In the genomic region with DNA sequence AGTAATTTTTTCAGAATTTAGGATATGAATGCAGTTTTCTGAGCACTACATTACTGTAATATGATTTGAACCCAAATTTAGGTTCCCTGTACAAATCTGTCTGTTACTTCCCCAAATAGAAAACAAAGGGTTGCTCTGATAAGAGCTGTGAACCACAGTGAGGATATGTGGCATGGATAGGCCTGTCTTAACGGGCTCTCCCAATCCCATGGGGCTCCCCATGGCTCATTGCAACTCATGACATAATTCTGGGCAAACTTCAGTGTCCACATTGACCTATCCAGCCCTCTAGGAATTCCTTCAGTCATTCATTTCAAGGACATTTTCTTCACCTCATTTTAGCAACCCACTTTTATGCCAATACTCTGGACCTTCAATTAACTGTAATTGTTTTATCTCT, we compare ENCODE assay signal across 20 cellular contexts.
"Had no signal": no experiment of that assay in that cellular context is flagged by ENCODE, and none has a peak within 500 bp of the region (broad histone marks: within the 10 kb centered on the region; RNA-seq: fewer than 3 reads in every experiment).

No MANE protein-coding gene starts in this region.

- H3K4me1 ChIP-seq: breast epithelium, sigmoid colon, testis, uterus had no signal

- H3K36me3 ChIP-seq: breast epithelium, gastrocnemius medialis, ovary, sigmoid colon, uterus had no signal

- H3K27me3 Mint-ChIP-seq: stimulated activated naive B cell treated with anti-CD40 and anti-IgM and Interleukin-4, amounts not matched to agents 10 μg/mL and 1 μg/mL and 100 μg/mL, for 72 hours had no signal

- H3K36me3 Mint-ChIP-seq: activated naive CD4-positive, alpha-beta T cell treated with anti-CD3 and anti-CD28 coated beads, Interleukin-2, amount 50 U/mL, for 24 hours; naive thymus-derived CD4-positive, alpha-beta T cell; stimulated activated naive B cell treated with anti-CD40 and anti-IgM and Interleukin-4, amounts not matched to agents 10 μg/mL and 1 μg/mL and 100 μg/mL, for 72 hours had no signal

- H3K9me3 ChIP-seq: breast epithelium, gastrocnemius medialis, ovary, sigmoid colon, testis, uterus had no signal

- H3K27me3 ChIP-seq: breast epithelium, gastrocnemius medialis, ovary, sigmoid colon, testis, uterus had no signal

- H3K4me3 Mint-ChIP-seq: activated naive CD4-positive, alpha-beta T cell treated with anti-CD3 and anti-CD28 coated beads, Interleukin-2, amount 50 U/mL, for 24 hours; central memory CD8-positive, alpha-beta T cell; naive thymus-derived CD4-positive, alpha-beta T cell; stimulated activated naive B cell treated with anti-CD40 and anti-IgM and Interleukin-4, amounts not matched to agents 10 μg/mL and 1 μg/mL and 100 μg/mL, for 72 hours; WTC11 had no signal

- H3K4me3 ChIP-seq: breast epithelium, gastrocnemius medialis, ovary, sigmoid colon, smooth muscle cell, testis, uterus had no signal

- H3K27ac ChIP-seq: breast epithelium, gastrocnemius medialis, ovary, sigmoid colon, testis, uterus had no signal

- H3K4me1 Mint-ChIP-seq: activated naive CD4-positive, alpha-beta T cell treated with anti-CD3 and anti-CD28 coated beads, Interleukin-2, amount 50 U/mL, for 24 hours; central memory CD8-positive, alpha-beta T cell; naive thymus-derived CD4-positive, alpha-beta T cell; stimulated activated naive B cell treated with anti-CD40 and anti-IgM and Interleukin-4, amounts not matched to agents 10 μg/mL and 1 μg/mL and 100 μg/mL, for 72 hours; WTC11 had no signal

- FAIRE-seq: astrocyte, colon had no signal

- DNase-seq: activated gamma-delta T cell treated with Interleukin-2 at 50 U/mL for 16 hours; activated T-cell treated with anti-CD3 and anti-CD28 coated beads, Interleukin-2, amount 50 U/mL, for 1 hour; effector memory CD4-positive, alpha-beta T cell; gastrocnemius medialis; hippocampal formation; naive thymus-derived CD4-positive, alpha-beta T cell; ovary; sigmoid colon; stimulated activated CD4-positive, alpha-beta T cell treated with anti-CD3 and anti-CD28 coated beads, Interleukin-15, amount 100 ng/mL, for 24 hours; stimulated activated naive B cell treated with anti-CD40 and anti-IgM and Interleukin-4, amounts not matched to agents 10 μg/mL and 1 μg/mL and 100 μg/mL, for 72 hours; testis; uterus had no signal

- H3K9me3 Mint-ChIP-seq: central memory CD8-positive, alpha-beta T cell; stimulated activated naive B cell treated with anti-CD40 and anti-IgM and Interleukin-4, amounts not matched to agents 10 μg/mL and 1 μg/mL and 100 μg/mL, for 72 hours had no signal

- H3K27ac Mint-ChIP-seq: activated naive CD4-positive, alpha-beta T cell treated with anti-CD3 and anti-CD28 coated beads, Interleukin-2, amount 50 U/mL, for 24 hours; naive thymus-derived CD4-positive, alpha-beta T cell; stimulated activated naive B cell treated with anti-CD40 and anti-IgM and Interleukin-4, amounts not matched to agents 10 μg/mL and 1 μg/mL and 100 μg/mL, for 72 hours; WTC11 had no signal

- H3K4me2 ChIP-seq: smooth muscle cell had no signal

- ATAC-seq: esophagus mucosa; naive thymus-derived CD4-positive, alpha-beta T cell; stimulated activated naive B cell treated with anti-CD40 and anti-IgM and Interleukin-4, amounts not matched to agents 10 μg/mL and 1 μg/mL and 100 μg/mL, for 72 hours; WTC11 had no signal
